18 cellular contexts compared by ENCODE assay signal in genomic region chr6:158836625-158837311, GRCh38. TPM values are rescaled to one million over a fixed set of nuclear protein-coding genes. Genes with fewer than 3 reads are reported as not detected.
DNase-seq lines count a peak whose midpoint lies in the region; ATAC-seq and TF ChIP-seq lines count a peak whose summit lies in the region.
"Had no signal": no experiment of that assay in that cellular context is flagged by ENCODE, and none has a peak within 500 bp of the region (broad histone marks: within the 10 kb centered on the region; RNA-seq: fewer than 3 reads in every experiment).

No MANE protein-coding gene starts in this region.

- H3K9me3 Mint-ChIP-seq in activated CD8-positive, alpha-beta memory T cell treated with anti-CD3 and anti-CD28 coated beads, Interleukin-2, amount 10 ng/mL, durations not matched to agents 7 days and 5 days (ENCODE audit: low read depth): no peaks in the 10 kb centered on the region
- H3K9me3 Mint-ChIP-seq in activated B cell treated with CpG ODN at 0.5 μM for 24 hours (no peaks in the 10 kb centered on the region), naive B cell (no peaks in the 10 kb centered on the region)
- no peaks in the 10 kb centered on the region for H3K9me3 Mint-ChIP-seq in stimulated activated naive B cell treated with anti-CD40 and anti-IgM and Interleukin-4, amounts not matched to agents 10 μg/mL and 1 μg/mL and 100 μg/mL, for 72 hours
- peaks cover 4% of the 10 kb centered on the region for H3K9me3 Mint-ChIP-seq in activated CD4-positive, alpha-beta memory T cell treated with anti-CD3 and anti-CD28 coated beads, Interleukin-2, amount 10 ng/mL, durations not matched to agents 7 days and 5 days

- H3K36me3 Mint-ChIP-seq in activated CD8-positive, alpha-beta memory T cell treated with anti-CD3 and anti-CD28 coated beads, Interleukin-2, amount 10 ng/mL, durations not matched to agents 7 days and 5 days: no peaks in the 10 kb centered on the region
- no peaks in the 10 kb centered on the region for H3K36me3 Mint-ChIP-seq in activated B cell treated with CpG ODN at 0.5 μM for 24 hours (ENCODE audit: low read depth)
- no peaks in the 10 kb centered on the region for H3K36me3 Mint-ChIP-seq in naive B cell
- no peaks in the 10 kb centered on the region for H3K36me3 Mint-ChIP-seq in stimulated activated naive B cell treated with anti-CD40 and anti-IgM and Interleukin-4, amounts not matched to agents 10 μg/mL and 1 μg/mL and 100 μg/mL, for 72 hours
- no peaks in the 10 kb centered on the region for H3K36me3 Mint-ChIP-seq in activated CD4-positive, alpha-beta memory T cell treated with anti-CD3 and anti-CD28 coated beads, Interleukin-2, amount 10 ng/mL, durations not matched to agents 7 days and 5 days (ENCODE audit: low read depth)

- DNase-seq in activated CD8-positive, alpha-beta memory T cell treated with anti-CD3 and anti-CD28 coated beads, Interleukin-2, amount 10 ng/mL, durations not matched to agents 7 days and 5 days: no peak
- no peak for DNase-seq in activated CD8-positive, alpha-beta memory T cell treated with anti-CD3 and anti-CD28 coated beads, Interleukin-2, amount 50 U/mL, for 48 hours
- DNase-seq in activated B cell treated with CpG ODN at 0.5 μM for 24 hours (no peak), naive B cell (no peak), mucosa of gallbladder (ENCODE audit: low spot score) (no peak)
- DNase-seq in stimulated activated naive B cell treated with anti-CD40 and anti-IgM and Interleukin-4, amounts not matched to agents 10 μg/mL and 1 μg/mL and 100 μg/mL, for 72 hours: no peak
- no peak for DNase-seq in activated CD4-positive, alpha-beta memory T cell treated with anti-CD3 and anti-CD28 coated beads, Interleukin-2, amount 10 ng/mL, durations not matched to agents 7 days and 5 days
- DNase-seq: activated CD4-positive, CD25-positive, alpha-beta regulatory T cell treated with anti-CD3 and anti-CD28 coated beads, Interleukin-2, amount 50 U/mL, for 72 hours; activated effector memory CD4-positive, alpha-beta T cell treated with anti-CD3 and anti-CD28 coated beads, Interleukin-2, amount 50 U/mL, for 16 hours; activated naive CD8-positive, alpha-beta T cell treated with anti-CD3 and anti-CD28 coated beads for 36 hours; anterior cingulate cortex; EL; esophagus squamous epithelium; foreskin keratinocyte; NCI-H1092 treated with DMSO at 0.1 percent for 48 hours; NCI-H187 had no signal

- peak; percentile 20 for ATAC-seq in activated CD8-positive, alpha-beta memory T cell treated with anti-CD3 and anti-CD28 coated beads, Interleukin-2, amount 10 ng/mL, durations not matched to agents 7 days and 5 days
- ATAC-seq in activated B cell treated with CpG ODN at 0.5 μM for 24 hours (ENCODE audit: low read depth) (peak; percentile 58), naive B cell (ENCODE audit: low read depth in 2 of 2) (peak; percentile 72 to 76), HG03378 (IDR thresholded peaks at IDR 0.05; ENCODE audit: unreplicated experiment) (no peak)
- peak; percentile 38 to 73 for ATAC-seq in stimulated activated naive B cell treated with anti-CD40 and anti-IgM and Interleukin-4, amounts not matched to agents 10 μg/mL and 1 μg/mL and 100 μg/mL, for 72 hours (replicated peaks)
- ATAC-seq: foreskin keratinocyte had no signal

- no peak for TF ChIP-seq CTCF in activated B cell treated with CpG ODN at 0.5 μM for 24 hours (IDR thresholded peaks at IDR 0.05)

- H3K4me1 Mint-ChIP-seq in activated CD8-positive, alpha-beta memory T cell treated with anti-CD3 and anti-CD28 coated beads, Interleukin-2, amount 10 ng/mL, durations not matched to agents 7 days and 5 days: no peaks in the 10 kb centered on the region
- H3K4me1 Mint-ChIP-seq in activated B cell treated with CpG ODN at 0.5 μM for 24 hours: peaks cover 26% of the 10 kb centered on the region
- H3K4me1 Mint-ChIP-seq in naive B cell: peaks cover 27 to 56% (median 40%) of the 10 kb centered on the region in 3 donors
- H3K4me1 Mint-ChIP-seq in stimulated activated naive B cell treated with anti-CD40 and anti-IgM and Interleukin-4, amounts not matched to agents 10 μg/mL and 1 μg/mL and 100 μg/mL, for 72 hours: peaks cover 28 to 45% of the 10 kb centered on the region in 2 donors
- H3K4me1 Mint-ChIP-seq in activated CD4-positive, alpha-beta memory T cell treated with anti-CD3 and anti-CD28 coated beads, Interleukin-2, amount 10 ng/mL, durations not matched to agents 7 days and 5 days: no peaks in the 10 kb centered on the region

- H3K27ac Mint-ChIP-seq in activated CD8-positive, alpha-beta memory T cell treated with anti-CD3 and anti-CD28 coated beads, Interleukin-2, amount 10 ng/mL, durations not matched to agents 7 days and 5 days: no peak overlapping the region
- H3K27ac Mint-ChIP-seq in activated B cell treated with CpG ODN at 0.5 μM for 24 hours (no peak overlapping the region), naive B cell (peak overlapping the region in 5 of 6 donors; percentile 35 to 75 (median 71))
- H3K27ac Mint-ChIP-seq in stimulated activated naive B cell treated with anti-CD40 and anti-IgM and Interleukin-4, amounts not matched to agents 10 μg/mL and 1 μg/mL and 100 μg/mL, for 72 hours: no peak overlapping the region
- H3K27ac Mint-ChIP-seq in activated CD4-positive, alpha-beta memory T cell treated with anti-CD3 and anti-CD28 coated beads, Interleukin-2, amount 10 ng/mL, durations not matched to agents 7 days and 5 days: no peak overlapping the region
- H3K27ac Mint-ChIP-seq: activated naive CD8-positive, alpha-beta T cell treated with anti-CD3 and anti-CD28 coated beads for 36 hours; nephron had no signal

- CTCF ChIA-PET in activated CD8-positive, alpha-beta memory T cell treated with anti-CD3 and anti-CD28 coated beads, Interleukin-2, amount 10 ng/mL, durations not matched to agents 7 days and 5 days (lab: Charles Lee): no interaction called here
- CTCF ChIA-PET in activated B cell treated with CpG ODN at 0.5 μM for 24 hours (lab: Charles Lee): no interaction called here
- CTCF ChIA-PET in activated CD4-positive, alpha-beta memory T cell treated with anti-CD3 and anti-CD28 coated beads, Interleukin-2, amount 10 ng/mL, durations not matched to agents 7 days and 5 days (lab: Charles Lee): no interaction called here

- intact Hi-C loops in activated B cell treated with CpG ODN at 0.5 μM for 24 hours (cut with micrococcal nuclease): no loop called here

- peaks cover 8% of the 10 kb centered on the region for H3K27me3 Mint-ChIP-seq in activated CD8-positive, alpha-beta memory T cell treated with anti-CD3 and anti-CD28 coated beads, Interleukin-2, amount 10 ng/mL, durations not matched to agents 7 days and 5 days
- H3K27me3 Mint-ChIP-seq in activated B cell treated with CpG ODN at 0.5 μM for 24 hours: no peaks in the 10 kb centered on the region
- no peaks in the 10 kb centered on the region for H3K27me3 Mint-ChIP-seq in naive B cell
- H3K27me3 Mint-ChIP-seq in stimulated activated naive B cell treated with anti-CD40 and anti-IgM and Interleukin-4, amounts not matched to agents 10 μg/mL and 1 μg/mL and 100 μg/mL, for 72 hours: no peaks in the 10 kb centered on the region
- H3K27me3 Mint-ChIP-seq in activated CD4-positive, alpha-beta memory T cell treated with anti-CD3 and anti-CD28 coated beads, Interleukin-2, amount 10 ng/mL, durations not matched to agents 7 days and 5 days: peaks cover 15% of the 10 kb centered on the region
- H3K27me3 Mint-ChIP-seq: activated naive CD8-positive, alpha-beta T cell treated with anti-CD3 and anti-CD28 coated beads for 36 hours had no signal

- no peak overlapping the region for H3K4me3 Mint-ChIP-seq in activated CD8-positive, alpha-beta memory T cell treated with anti-CD3 and anti-CD28 coated beads, Interleukin-2, amount 10 ng/mL, durations not matched to agents 7 days and 5 days
- H3K4me3 Mint-ChIP-seq in activated B cell treated with CpG ODN at 0.5 μM for 24 hours: peak overlapping the region; percentile 24
- H3K4me3 Mint-ChIP-seq in naive B cell: peak overlapping the region in 6 of 8 donors; percentile 31 to 88 (median 66)
- no peak overlapping the region for H3K4me3 Mint-ChIP-seq in stimulated activated naive B cell treated with anti-CD40 and anti-IgM and Interleukin-4, amounts not matched to agents 10 μg/mL and 1 μg/mL and 100 μg/mL, for 72 hours
- no peak overlapping the region for H3K4me3 Mint-ChIP-seq in activated CD4-positive, alpha-beta memory T cell treated with anti-CD3 and anti-CD28 coated beads, Interleukin-2, amount 10 ng/mL, durations not matched to agents 7 days and 5 days
- H3K4me3 Mint-ChIP-seq: activated naive CD8-positive, alpha-beta T cell treated with anti-CD3 and anti-CD28 coated beads for 36 hours; nephron had no signal

- POLR2A ChIA-PET in activated B cell treated with CpG ODN at 0.5 μM for 24 hours (lab: Charles Lee): interaction anchor here (0.9 to 1.3 kb wide), 3 partner anchors 8 to 33 kb away, joined by 3 to 4 read pairs (median 4); no protein-coding TSS in a partner anchor
- POLR2A ChIA-PET in activated CD4-positive, alpha-beta memory T cell treated with anti-CD3 and anti-CD28 coated beads, Interleukin-2, amount 10 ng/mL, durations not matched to agents 7 days and 5 days (lab: Charles Lee): no interaction called here

RNA-seq across cellular contexts. Expression of gene EZR, which starts 17.6 kb away (rescaled TPM):
- total RNA-seq in activated CD8-positive, alpha-beta memory T cell treated with anti-CD3 and anti-CD28 coated beads, Interleukin-2, amount 10 ng/mL, durations not matched to agents 7 days and 5 days: 100 to 1,000 TPM; 187 to 214 TPM
- 488 and 489 TPM in 2 replicates for total RNA-seq in activated B cell treated with CpG ODN at 0.5 μM for 24 hours
- 100 to 1,000 TPM; 463 to 555 (median 516) TPM for polyA plus RNA-seq in naive B cell (ENCODE audit: low read depth in 6 of 6)
- 100 to 1,000 TPM; 225 to 228 TPM for total RNA-seq in activated CD4-positive, alpha-beta memory T cell treated with anti-CD3 and anti-CD28 coated beads, Interleukin-2, amount 10 ng/mL, durations not matched to agents 7 days and 5 days
- total RNA-seq in mucosa of gallbladder: 297 TPM

Comparison
In these comparisons a context has a peak if more than half of its experiments do, and no peak if none do; other contexts are left out.
1. H3K27ac Mint-ChIP-seq: peak in naive B cell (5 of 6); none in activated CD8-positive, alpha-beta memory T cell treated with anti-CD3 and anti-CD28 coated beads, Interleukin-2, amount 10 ng/mL, durations not matched to agents 7 days and 5 days (single experiment), activated B cell treated with CpG ODN at 0.5 μM for 24 hours (single experiment), stimulated activated naive B cell treated with anti-CD40 and anti-IgM and Interleukin-4, amounts not matched to agents 10 μg/mL and 1 μg/mL and 100 μg/mL, for 72 hours (single experiment) and activated CD4-positive, alpha-beta memory T cell treated with anti-CD3 and anti-CD28 coated beads, Interleukin-2, amount 10 ng/mL, durations not matched to agents 7 days and 5 days (single experiment).
2. H3K4me3 Mint-ChIP-seq: peak in activated B cell treated with CpG ODN at 0.5 μM for 24 hours (single experiment) and naive B cell (6 of 8); none in activated CD8-positive, alpha-beta memory T cell treated with anti-CD3 and anti-CD28 coated beads, Interleukin-2, amount 10 ng/mL, durations not matched to agents 7 days and 5 days (single experiment), stimulated activated naive B cell treated with anti-CD40 and anti-IgM and Interleukin-4, amounts not matched to agents 10 μg/mL and 1 μg/mL and 100 μg/mL, for 72 hours (0 of 2) and activated CD4-positive, alpha-beta memory T cell treated with anti-CD3 and anti-CD28 coated beads, Interleukin-2, amount 10 ng/mL, durations not matched to agents 7 days and 5 days (single experiment).